Comparison of ENCODE assay signal across 8 cellular contexts in genomic region chr1:42682739-42683529, GRCh38. TPM values are rescaled to one million over a fixed set of nuclear protein-coding genes. Genes with fewer than 3 reads are reported as not detected.
A peak's percentile ranks its signal among the peaks of the same experiment; 100 is the strongest.
DNase-seq lines count a peak whose midpoint lies in the region; ATAC-seq, FAIRE-seq and TF ChIP-seq lines count a peak whose summit lies in the region.

No MANE protein-coding gene starts in this region.

- peaks cover 20 to 47% of the 10 kb centered on the region in 2 donors for H3K36me3 ChIP-seq in neuronal stem cell (replicated peaks in 1 of 2; ENCODE audit: control insufficient read depth in 2 of 2, insufficient read depth in 2 of 2, low read length in 2 of 2)

- H3K4me3 ChIP-seq in neuronal stem cell (ENCODE audit: low read length in 2 of 2), result peak overlapping the region; percentile 68 to 99

- H3K4me1 ChIP-seq in neuronal stem cell (ENCODE audit: control insufficient read depth in 2 of 2, insufficient read depth in 1 of 2, low read depth in 1 of 2, low read length in 2 of 2), result peaks cover 10 to 23% of the 10 kb centered on the region in 2 donors

- H3K27me3 ChIP-seq in neuronal stem cell (ENCODE audit: control insufficient read depth in 3 of 3, insufficient read depth in 3 of 3, low read depth in 1 of 3, low read length in 3 of 3), result no peaks in the 10 kb centered on the region

- no peak for FAIRE-seq in frontal cortex (lab: Jason Lieb, UNC)

- H2BK12ac ChIP-seq in neuronal stem cell (ENCODE audit: low read length), result no peak overlapping the region

- H2BK5ac ChIP-seq in neuronal stem cell (ENCODE audit: low read length), result no peak overlapping the region

- H3K18ac ChIP-seq in neuronal stem cell (ENCODE audit: low read length), result peak overlapping the region; percentile 89

- H2AFZ ChIP-seq in neuronal stem cell (ENCODE audit: low read length), result no peak overlapping the region

- peak overlapping the region; percentile 61 for H3K27ac ChIP-seq in neuronal stem cell (replicated peaks; ENCODE audit: low read length)
- H3K27ac ChIP-seq in substantia nigra (ENCODE audit: low read depth, low read length, poor library complexity, severe bottlenecking), result peak overlapping the region; percentile 63

- H4K91ac ChIP-seq in neuronal stem cell (ENCODE audit: low read depth, low read length, poor library complexity), result peak overlapping the region; percentile 46

- no peak overlapping the region for H2BK15ac ChIP-seq in neuronal stem cell (ENCODE audit: low read length)

- TF ChIP-seq POLR2A in Raji (IDR thresholded peaks at IDR 0.05; ENCODE audit: insufficient read depth, low read depth, low read length), result peak; percentile 59

- ATAC-seq in GM19372 (IDR thresholded peaks at IDR 0.05; ENCODE audit: low read depth, unreplicated experiment) (peak; percentile 42), HG03521 (IDR thresholded peaks at IDR 0.05; ENCODE audit: unreplicated experiment) (peak; percentile 41)

- peak in 12 of 14 donors; percentile 28 to 80 (median 52) for DNase-seq in C1 segment of cervical spinal cord (lab: John Stamatoyannopoulos, UW)
- DNase-seq in activated gamma-delta T cell treated with Interleukin-2 at 50 U/mL for 16 hours, result peak; percentile 56
- peak; percentile 71 to 78 for DNase-seq in frontal cortex (ENCODE audit: low spot score in 2 of 2)
- DNase-seq in neuronal stem cell (ENCODE audit: low spot score), result peak; percentile 57
- peak in 43 of 49 donors; percentile 2 to 84 (median 45) for DNase-seq in substantia nigra (lab: John Stamatoyannopoulos, UW)

- no peaks in the 10 kb centered on the region for H3K9me3 ChIP-seq in neuronal stem cell (replicated peaks in 1 of 2; ENCODE audit: control insufficient read depth in 2 of 2, insufficient read depth in 1 of 2, low read depth in 1 of 2, low read length in 2 of 2)

- H3K4me2 ChIP-seq in neuronal stem cell (ENCODE audit: insufficient read depth, low read length, poor library complexity, severe bottlenecking), result peak overlapping the region; percentile 70

- H4K8ac ChIP-seq in neuronal stem cell (ENCODE audit: low read depth, low read length), result no peak overlapping the region

- H3K14ac ChIP-seq in neuronal stem cell (ENCODE audit: low read length), result peak overlapping the region; percentile 56

- peak overlapping the region; percentile 96 for H3K9ac ChIP-seq in neuronal stem cell (ENCODE audit: low read depth, low read length, poor library complexity)

- H2AK5ac ChIP-seq in neuronal stem cell (ENCODE audit: low read depth, low read length), result no peak overlapping the region

- WGBS in neuronal stem cell (ENCODE audit: extremely low coverage in 2 of 2, insufficient read length in 2 of 2, insufficient replicate concordance in 1 of 2), 2 donors, result no CpG with 5 or more reads among the region's 103 CpGs

- no peak overlapping the region for H2BK120ac ChIP-seq in neuronal stem cell (ENCODE audit: low read depth, low read length)

- H3K23ac ChIP-seq in neuronal stem cell (ENCODE audit: low read depth, low read length, poor library complexity), result peak overlapping the region; percentile 59

- H3K79me1 ChIP-seq in neuronal stem cell (ENCODE audit: low read depth, low read length), result no peaks in the 10 kb centered on the region

- H3K4ac ChIP-seq in neuronal stem cell (ENCODE audit: low read length), result no peak overlapping the region

RNA-seq across cellular contexts. Expression of gene YBX1, which starts 0.7 kb away (rescaled TPM):
- 1,693 TPM for total RNA-seq in frontal cortex
- polyA plus RNA-seq in neuronal stem cell (2013, experiment 1 of 2), result 1,990 TPM
- 1,985 TPM for polyA plus RNA-seq in neuronal stem cell (2013, experiment 2 of 2)

RNA-seq across cellular contexts. Expression of gene PPIH, which starts 24.7 kb away (rescaled TPM):
- total RNA-seq in frontal cortex, result 17.9 TPM
- 106 TPM for polyA plus RNA-seq in neuronal stem cell (2013, experiment 1 of 2)
- polyA plus RNA-seq in neuronal stem cell (2013, experiment 2 of 2), result 102 TPM

RNA-seq across cellular contexts. Expression of gene CLDN19, which starts 57.1 kb away (rescaled TPM):
- not detected for total RNA-seq in frontal cortex
- polyA plus RNA-seq in neuronal stem cell (2013, experiment 1 of 2), result 2.4 TPM
- 2.7 TPM for polyA plus RNA-seq in neuronal stem cell (2013, experiment 2 of 2)

Comparison
In these comparisons a context has a peak if more than half of its experiments do, and no peak if none do; other contexts are left out.
1. Peak in every context shown above with its lines: DNase-seq, ATAC-seq, H3K4me3 ChIP-seq and H3K27ac ChIP-seq.